8 cellular contexts compared by ENCODE assay signal in genomic region chr1:234605983-234606730, GRCh38. TPM values are rescaled to one million over a fixed set of nuclear protein-coding genes. Genes with fewer than 3 reads are reported as not detected.
DNase-seq lines count a peak whose midpoint lies in the region; ATAC-seq and TF ChIP-seq lines count a peak whose summit lies in the region.

No MANE protein-coding gene starts in this region.

- H3K79me2 ChIP-seq in ACC112 (ENCODE audit: control insufficient read depth, insufficient read depth, low read length, unreplicated experiment) (peaks cover 84% of the 10 kb centered on the region), OCI-LY1 (ENCODE audit: insufficient read depth, low read length) (peaks cover 43% of the 10 kb centered on the region)

- peak; percentile 47 for TF ChIP-seq CTCF in OCI-LY1 (IDR thresholded peaks at IDR 0.05; ENCODE audit: low read length)

- peak overlapping the region; percentile 88 for H3K27ac Mint-ChIP-seq in activated naive CD8-positive, alpha-beta T cell treated with anti-CD3 and anti-CD28 coated beads, Interleukin-2, amount 50 U/mL, for 24 hours

- no peak overlapping the region for H2AFZ ChIP-seq in ACC112 (ENCODE audit: low read length, unreplicated experiment)
- H2AFZ ChIP-seq in OCI-LY1 (ENCODE audit: low read length): no peak overlapping the region

- H3K4me2 ChIP-seq in OCI-LY1 (ENCODE audit: low read length): peak overlapping the region; percentile 79
- peak overlapping the region; percentile 97 for H3K4me2 ChIP-seq in skeletal muscle satellite cell (ENCODE audit: low read length)

- H3K27me3 ChIP-seq in ACC112 (ENCODE audit: insufficient read depth, low read length) (no peaks in the 10 kb centered on the region), OCI-LY1 (ENCODE audit: insufficient read depth, low read length) (no peaks in the 10 kb centered on the region), iPS DF 6.9 (ENCODE audit: control insufficient read depth, insufficient read depth, low read length) (no peaks in the 10 kb centered on the region), skeletal muscle satellite cell (ENCODE audit: control insufficient read depth, insufficient read depth, low read length) (no peaks in the 10 kb centered on the region)

- peaks cover 40% of the 10 kb centered on the region for H3K36me3 ChIP-seq in ACC112 (ENCODE audit: insufficient read depth, low read length)
- H3K36me3 ChIP-seq in OCI-LY1 (ENCODE audit: insufficient read depth, low read length): peaks cover 31% of the 10 kb centered on the region
- H3K36me3 ChIP-seq in iPS DF 6.9 (ENCODE audit: control insufficient read depth, insufficient read depth, low read length): peaks cover 11% of the 10 kb centered on the region; the same call in 1 of the 2 replicates
- peaks cover 59% of the 10 kb centered on the region for H3K36me3 ChIP-seq in skeletal muscle satellite cell (ENCODE audit: insufficient read depth, low read length)

- no peaks in the 10 kb centered on the region for H4K20me1 ChIP-seq in OCI-LY1 (ENCODE audit: insufficient read depth, low read length)

- peak overlapping the region; percentile 93 for H3K4me3 Mint-ChIP-seq in activated naive CD8-positive, alpha-beta T cell treated with anti-CD3 and anti-CD28 coated beads, Interleukin-2, amount 50 U/mL, for 24 hours

- no CpG with 5 or more reads among the region's 9 CpGs for WGBS in iPS DF 6.9 (ENCODE audit: insufficient coverage, insufficient read length)

- H3K9me3 ChIP-seq in OCI-LY1 (ENCODE audit: low read length): no peaks in the 10 kb centered on the region
- H3K9me3 ChIP-seq in iPS DF 6.9 (ENCODE audit: control insufficient read depth, insufficient read depth, low read length): no peaks in the 10 kb centered on the region
- H3K9me3 ChIP-seq in skeletal muscle satellite cell (replicated peaks; ENCODE audit: low read length): no peaks in the 10 kb centered on the region

- peaks cover 58% of the 10 kb centered on the region for H3K36me3 Mint-ChIP-seq in activated naive CD8-positive, alpha-beta T cell treated with anti-CD3 and anti-CD28 coated beads, Interleukin-2, amount 50 U/mL, for 24 hours (ENCODE audit: low read depth)

- peaks cover 6% of the 10 kb centered on the region for H3K27me3 Mint-ChIP-seq in activated naive CD8-positive, alpha-beta T cell treated with anti-CD3 and anti-CD28 coated beads, Interleukin-2, amount 50 U/mL, for 24 hours

- peaks cover 17% of the 10 kb centered on the region for H3K4me1 ChIP-seq in ACC112 (ENCODE audit: control insufficient read depth, insufficient read depth, low read length, unreplicated experiment)
- H3K4me1 ChIP-seq in OCI-LY1 (ENCODE audit: insufficient read depth, low read length, severe bottlenecking): peaks cover 76% of the 10 kb centered on the region
- peaks cover 7% of the 10 kb centered on the region for H3K4me1 ChIP-seq in iPS DF 6.9 (ENCODE audit: control insufficient read depth, insufficient read depth, low read length)
- H3K4me1 ChIP-seq in skeletal muscle satellite cell (ENCODE audit: control insufficient read depth, insufficient read depth, low read length): peaks cover 38% of the 10 kb centered on the region

- ATAC-seq in activated naive CD8-positive, alpha-beta T cell treated with anti-CD3 and anti-CD28 coated beads, Interleukin-2, amount 50 U/mL, for 24 hours: no peak
- no peak for ATAC-seq in HG03025 (IDR thresholded peaks at IDR 0.05; ENCODE audit: low FRiP score, unreplicated experiment)

- H3K27ac ChIP-seq in ACC112 (ENCODE audit: low read depth, low read length): peak overlapping the region; percentile 98
- peak overlapping the region; percentile 85 for H3K27ac ChIP-seq in OCI-LY1 (ENCODE audit: low read depth, low read length, poor library complexity, severe bottlenecking)
- H3K27ac ChIP-seq in iPS DF 6.9 (ENCODE audit: low read length): no peak overlapping the region

- H3K4me1 Mint-ChIP-seq in activated naive CD8-positive, alpha-beta T cell treated with anti-CD3 and anti-CD28 coated beads, Interleukin-2, amount 50 U/mL, for 24 hours: peaks cover 62% of the 10 kb centered on the region

- H3F3A ChIP-seq in OCI-LY1 (ENCODE audit: insufficient read depth, low read length): peaks cover 13% of the 10 kb centered on the region; the same call in 1 of the 2 replicates

- H3K9me3 Mint-ChIP-seq in activated naive CD8-positive, alpha-beta T cell treated with anti-CD3 and anti-CD28 coated beads, Interleukin-2, amount 50 U/mL, for 24 hours: no peaks in the 10 kb centered on the region

- H3K9me2 ChIP-seq in OCI-LY1 (ENCODE audit: low read depth, low read length): no peaks in the 10 kb centered on the region

- H3K9ac ChIP-seq in OCI-LY1 (ENCODE audit: low read length) (peak overlapping the region; percentile 27), skeletal muscle satellite cell (ENCODE audit: low read depth, low read length) (peak overlapping the region; percentile 97)

- H3K4me3 ChIP-seq in ACC112 (ENCODE audit: low read depth, low read length) (peak overlapping the region; percentile 96), OCI-LY1 (ENCODE audit: low read depth, low read length, poor library complexity, severe bottlenecking) (peak overlapping the region; percentile 64), iPS DF 6.9 (ENCODE audit: low read length) (peak overlapping the region; percentile 17; the same call in 1 of the 2 replicates), skeletal muscle satellite cell (ENCODE audit: low read length) (peak overlapping the region; percentile 77)

- DNase-seq in H4 (ENCODE audit: low spot score) (peak; percentile 64), iPS DF 6.9 (ENCODE audit: low read depth, low spot score) (no peak), HPDE6-E6E7 (ENCODE audit: extremely low spot score) (no peak)
- peak; percentile 42 for DNase-seq in activated naive CD8-positive, alpha-beta T cell treated with anti-CD3 and anti-CD28 coated beads, Interleukin-2, amount 50 U/mL, for 24 hours

RNA-seq across cellular contexts. Expression of gene IRF2BP2, which starts 3.8 kb away (rescaled TPM):
- total RNA-seq in H4 (2014; rRNA removed; shearing (Covaris generic)): 34.3 and 43.4 TPM in 2 replicates
- total RNA-seq in skeletal muscle satellite cell (2012; rRNA removed): 61.6 and 73.8 TPM in 2 replicates

Comparison
In these comparisons a context has a peak if more than half of its experiments do, and no peak if none do; other contexts are left out.
1. H3K4me3 ChIP-seq: peak in every context shown above with its lines; median percentile 96 in ACC112; 77 in skeletal muscle satellite cell; 64 in OCI-LY1; 17 in iPS DF 6.9.
2. DNase-seq: peak in H4 (single experiment) and activated naive CD8-positive, alpha-beta T cell treated with anti-CD3 and anti-CD28 coated beads, Interleukin-2, amount 50 U/mL, for 24 hours (single experiment); none in iPS DF 6.9 (single experiment) and HPDE6-E6E7 (single experiment).